Comparison of ENCODE assay signal across 8 cellular contexts in the genomic region with DNA sequence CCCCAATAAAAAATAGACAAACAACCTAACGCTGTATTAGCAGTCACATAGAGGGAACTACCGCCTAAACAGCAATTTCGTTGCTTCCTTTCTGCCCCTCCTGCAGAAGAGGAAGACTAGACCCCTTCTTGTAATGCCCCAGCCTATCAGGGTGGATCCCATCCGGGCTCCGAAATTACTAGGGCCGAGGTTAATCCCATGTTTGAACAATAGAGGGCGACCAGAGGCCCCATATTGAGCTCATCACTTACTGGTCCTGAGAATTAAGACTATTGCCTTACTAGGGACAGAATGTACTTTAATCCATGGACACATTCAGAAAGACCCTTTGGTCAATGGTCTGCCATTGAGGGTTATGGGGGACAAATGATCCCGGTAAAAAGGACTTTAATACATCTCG. TPM values are rescaled to one million over a fixed set of nuclear protein-coding genes. Genes with fewer than 3 reads are reported as not detected.
DNase-seq lines count a peak whose midpoint lies in the region; ATAC-seq, FAIRE-seq and TF ChIP-seq lines count a peak whose summit lies in the region.

No MANE protein-coding gene starts in this region.

- H2BK5ac ChIP-seq in H9 (ENCODE audit: insufficient read length, low read length): no peak overlapping the region

- WGBS in H9 (ENCODE audit: extremely low coverage, insufficient read length, low lambda C conversion rate): no CpG with 5 or more reads among the region's 9 CpGs

- H2BK20ac ChIP-seq in H9 (ENCODE audit: low read depth, low read length, poor library complexity, severe bottlenecking): no peak overlapping the region

- no peak overlapping the region for H3K56ac ChIP-seq in H9 (ENCODE audit: insufficient read length, low read depth, low read length)

- no peak overlapping the region for H3K9ac ChIP-seq in H9 (ENCODE audit: extremely low read depth, insufficient read length, low read length)

- H3K14ac ChIP-seq in H9 (ENCODE audit: insufficient read depth, low read length): no peak overlapping the region

- ATAC-seq in GM19452 (IDR thresholded peaks at IDR 0.05; ENCODE audit: unreplicated experiment): no peak

- TF ChIP-seq CTCF in D721Med (IDR thresholded peaks at IDR 0.05; ENCODE audit: insufficient read depth, missing control alignments) (peak; percentile 49), H9 (conservative IDR thresholded peaks at IDR 0.05) (peak; percentile 66), neural crest cell (conservative IDR thresholded peaks at IDR 0.05) (peak; percentile 60)

- no peak overlapping the region for H3K4me3 Mint-ChIP-seq in H9
- no peak overlapping the region for H3K4me3 Mint-ChIP-seq in neural crest cell

- no peak overlapping the region for H2BK12ac ChIP-seq in H9 (ENCODE audit: insufficient read length, low read depth, low read length)

- H4K20me1 ChIP-seq in H9 (ENCODE audit: control insufficient read depth, insufficient read depth, insufficient read length): no peaks in the 10 kb centered on the region

- H2AFZ ChIP-seq in H9 (ENCODE audit: low read length): no peak overlapping the region

- H3K27ac Mint-ChIP-seq in H9: no peak overlapping the region
- no peak overlapping the region for H3K27ac Mint-ChIP-seq in neural crest cell (ENCODE audit: unreplicated experiment)

- H3K27ac ChIP-seq in H9 (ENCODE audit: insufficient read length, low read depth, low read length): no peak overlapping the region

- H2BK120ac ChIP-seq in H9 (ENCODE audit: low read depth, low read length, poor library complexity, severe bottlenecking): no peak overlapping the region

- no peak for FAIRE-seq in D721Med (lab: Jason Lieb, UNC)

- no peak overlapping the region for H2AK5ac ChIP-seq in H9 (ENCODE audit: insufficient read length, low read length)

- no peak overlapping the region for H3K4me2 ChIP-seq in H9 (ENCODE audit: insufficient read depth, insufficient read length, low read length)

- H3K4me1 ChIP-seq in H9 (ENCODE audit: insufficient read depth, low read length): no peaks in the 10 kb centered on the region

- H3K23me2 ChIP-seq in H9 (ENCODE audit: insufficient read length, low read depth, low read length, poor library complexity, severe bottlenecking): no peaks in the 10 kb centered on the region

- H3K27me3 ChIP-seq in H9 (ENCODE audit: insufficient read depth, low read length): no peaks in the 10 kb centered on the region

- H3K9me3 ChIP-seq in H9 (ENCODE audit: control insufficient read depth, low read depth, low read length): peaks cover 34% of the 10 kb centered on the region

- no peaks in the 10 kb centered on the region for H3K79me2 ChIP-seq in H9 (ENCODE audit: insufficient read depth, low read length)

- H3K4ac ChIP-seq in H9 (ENCODE audit: low read depth, low read length): no peak overlapping the region

- H3K27me3 Mint-ChIP-seq in H9 (ENCODE audit: low read depth) (no peaks in the 10 kb centered on the region), neural crest cell (ENCODE audit: low read depth) (no peaks in the 10 kb centered on the region)

- no peak for DNase-seq in D721Med (ENCODE audit: insufficient read length, low spot score)
- peak; percentile 52 for DNase-seq in H9
- DNase-seq in NCI-H82 treated with DMSO at 0.1 percent for 48 hours (lab: John Stamatoyannopoulos, UW; ENCODE audit: unreplicated experiment): peak; percentile 39
- peak; percentile 20 for DNase-seq in activated T-cell treated with anti-CD3 and anti-CD28 coated beads for 48 hours (ENCODE audit: low read depth)
- DNase-seq in fibroblast of gingiva (ENCODE audit: low read depth): peak; percentile 13
- DNase-seq in neural crest cell (ENCODE audit: low read depth, low spot score): peak; percentile 32
- no peak for DNase-seq in NCI-H774 (lab: John Stamatoyannopoulos, UW)

- H3K18ac ChIP-seq in H9 (ENCODE audit: insufficient read length, low read depth, low read length): no peak overlapping the region

- H3K4me1 Mint-ChIP-seq in H9: peaks cover 0 to 5% of the 10 kb centered on the region in 2 experiments; a peak in 1 of 4 replicates
- H3K4me1 Mint-ChIP-seq in neural crest cell: peaks cover 10% of the 10 kb centered on the region

- no peak overlapping the region for H4K91ac ChIP-seq in H9 (ENCODE audit: insufficient read length, low read depth, low read length)

- no peak overlapping the region for H3K23ac ChIP-seq in H9 (ENCODE audit: insufficient read length, low read depth, low read length)

- H4K8ac ChIP-seq in H9 (replicated peaks; ENCODE audit: insufficient read length, low read depth, low read length): no peak overlapping the region

- no peaks in the 10 kb centered on the region for H3K79me1 ChIP-seq in H9 (ENCODE audit: insufficient read depth, low read depth, low read length, poor library complexity, severe bottlenecking)

- H3T11ph ChIP-seq in H9 (ENCODE audit: low read length): no peak overlapping the region

- H2BK15ac ChIP-seq in H9 (ENCODE audit: low read depth, low read length): no peak overlapping the region

- H3K36me3 Mint-ChIP-seq in H9 (ENCODE audit: insufficient read depth in 1 of 3, low read depth in 3 of 3) (peaks cover 0 to 2% (median 0%) of the 10 kb centered on the region in 3 experiments; a peak in 1 of 7 replicates), neural crest cell (ENCODE audit: low read depth) (no peaks in the 10 kb centered on the region)

- peaks cover 67 to 71% of the 10 kb centered on the region in 2 experiments for H3K9me3 Mint-ChIP-seq in H9
- no peaks in the 10 kb centered on the region for H3K9me3 Mint-ChIP-seq in neural crest cell

- H4K5ac ChIP-seq in H9 (ENCODE audit: insufficient read length, low read depth, low read length): no peak overlapping the region

RNA-seq across cellular contexts. Expression of gene ZNF630, which starts 11.8 kb away (rescaled TPM):
- total RNA-seq in H9 (2021) (1.2 and 1.5 TPM in 2 replicates), neural crest cell (1.7 and 2.1 TPM in 2 replicates)

RNA-seq across cellular contexts. Expression of gene SPACA5B, which starts 47.2 kb away (rescaled TPM):
- total RNA-seq in H9 (2021) (not detected in 2 replicates), neural crest cell (not detected in 2 replicates)

Comparison
In these comparisons a context has a peak if more than half of its experiments do, and no peak if none do; other contexts are left out.
1. DNase-seq: peak in H9 (single experiment), NCI-H82 treated with DMSO at 0.1 percent for 48 hours (single experiment), activated T-cell treated with anti-CD3 and anti-CD28 coated beads for 48 hours (single experiment), fibroblast of gingiva (single experiment) and neural crest cell (single experiment); none in D721Med (single experiment) and NCI-H774 (single experiment).
2. Peak in every context shown above with its lines, with median percentiles within 50 percentile points of each other: CTCF ChIP-seq.